In the genomic region with DNA sequence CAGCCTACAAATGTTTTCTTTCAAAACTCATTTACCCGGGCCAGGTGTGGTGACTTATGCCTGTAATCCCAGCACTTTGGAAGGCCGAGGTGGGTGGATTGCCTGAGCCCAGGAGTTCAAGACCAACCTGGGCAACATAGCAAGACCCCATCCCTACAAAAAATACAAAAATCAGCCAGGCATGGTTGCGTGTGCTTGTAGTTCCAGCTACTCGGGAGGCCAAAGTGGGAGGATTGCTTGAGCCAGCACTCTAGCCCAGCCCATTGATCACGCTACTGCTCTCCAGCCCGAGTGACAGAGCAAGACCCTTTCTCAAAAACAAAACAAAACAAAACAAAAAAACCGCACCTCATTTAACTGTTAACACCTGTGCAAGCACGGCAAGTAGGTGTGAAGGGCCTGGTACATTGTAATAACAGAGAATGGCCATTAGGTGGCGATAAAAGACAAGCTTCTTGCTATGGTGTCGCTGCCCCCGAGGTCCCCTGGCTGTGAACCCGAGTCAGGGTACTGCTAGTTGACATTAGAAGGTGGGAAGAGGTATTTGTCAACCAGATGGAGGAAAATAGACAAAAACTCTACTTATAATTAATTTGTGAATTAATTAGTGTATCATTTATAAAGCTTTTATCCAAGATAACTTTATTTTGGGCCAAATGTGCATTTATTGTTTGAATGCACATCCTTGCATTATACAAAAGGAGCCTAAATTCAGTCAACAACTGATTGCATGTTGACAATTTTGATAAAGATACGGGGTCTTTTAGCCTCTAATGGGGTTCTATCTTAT, we compare ENCODE assay signal across 9 cellular contexts.
DNase-seq lines count a peak whose midpoint lies in the region; ATAC-seq and TF ChIP-seq lines count a peak whose summit lies in the region.
"Had no signal": no experiment of that assay in that cellular context is flagged by ENCODE, and none has a peak within 500 bp of the region (broad histone marks: within the 10 kb centered on the region; RNA-seq: fewer than 3 reads in every experiment).

No MANE protein-coding gene starts in this region.

- H3K27me3 Mint-ChIP-seq in Calu3 (ENCODE audit: unreplicated experiment) (no peaks in the 10 kb centered on the region), progenitor cell of endocrine pancreas (peaks cover 7% of the 10 kb centered on the region)

- H3K4me1 Mint-ChIP-seq in Calu3 (ENCODE audit: low read depth, unreplicated experiment) (no peaks in the 10 kb centered on the region), progenitor cell of endocrine pancreas (ENCODE audit: low read depth) (no peaks in the 10 kb centered on the region)

- no peaks in the 10 kb centered on the region for H3K36me3 ChIP-seq in MG63

- H3K36me3 Mint-ChIP-seq in Calu3 (ENCODE audit: insufficient read depth, unreplicated experiment) (no peaks in the 10 kb centered on the region), progenitor cell of endocrine pancreas (ENCODE audit: insufficient read depth) (no peaks in the 10 kb centered on the region)

- intact Hi-C loops in Calu3 (cut with micrococcal nuclease; ENCODE audit: unreplicated experiment): loop anchor here (1.0 to 2.0 kb wide), 2 partner anchors 113 to 197 kb away; no protein-coding TSS in a partner anchor
- intact Hi-C loops in head of caudate nucleus (cut with DNase I): loop anchor here (5.0 kb wide), 1 partner anchor 199 kb away; no protein-coding TSS in a partner anchor

- ATAC-seq in GM21515 (IDR thresholded peaks at IDR 0.05; ENCODE audit: unreplicated experiment) (peak; percentile 74), HG03521 (IDR thresholded peaks at IDR 0.05; ENCODE audit: unreplicated experiment) (no peak)

- no peaks in the 10 kb centered on the region for H3K9me3 ChIP-seq in MG63

- no peaks in the 10 kb centered on the region for H3K9me3 Mint-ChIP-seq in Calu3 (ENCODE audit: low read depth, unreplicated experiment)
- no peaks in the 10 kb centered on the region for H3K9me3 Mint-ChIP-seq in progenitor cell of endocrine pancreas (ENCODE audit: low read depth)
- H3K9me3 Mint-ChIP-seq: T-helper 1 cell treated with Interleukin-12 subunit alpha and Interleukin-12 subunit beta and Interleukin-4 antibody, amounts not matched to agents 30 μg/mL and 1 μg/mL, for 36 hours had no signal

- no TSS peak for BruUV-seq in Calu3 (replicated peaks; lab: Mats Ljungman, UMichigan)

- TF ChIP-seq CTCF in Calu3 (IDR thresholded peaks at IDR 0.05; ENCODE audit: unreplicated experiment): peak; percentile 87
- TF ChIP-seq CTCF in RWPE1 (conservative IDR thresholded peaks at IDR 0.05; ENCODE audit: low read depth): peak; percentile 90
- TF ChIP-seq CTCF in progenitor cell of endocrine pancreas (IDR thresholded peaks at IDR 0.05; ENCODE audit: unreplicated experiment): peak; percentile 92

- POLR2A ChIA-PET in RWPE1 (lab: Yijun Ruan, JAX; ENCODE audit: low non-redundant PET): no interaction called here

- peak; percentile 61 for DNase-seq in Calu3
- peak; percentile 50 for DNase-seq in MG63
- peak; percentile 80 for DNase-seq in RWPE1 (ENCODE audit: low spot score)
- DNase-seq in activated naive CD4-positive, alpha-beta T cell treated with anti-CD3 and anti-CD28 coated beads, Interleukin-2, amount 50 U/mL, for 16 hours: peak; percentile 33
- DNase-seq in head of caudate nucleus: peak in 40 of 42 donors; percentile 33 to 87 (median 62)
- peak; percentile 55 for DNase-seq in progenitor cell of endocrine pancreas (ENCODE audit: low spot score, unreplicated experiment)

- H3K27ac Mint-ChIP-seq in Calu3 (ENCODE audit: unreplicated experiment) (no peak overlapping the region), progenitor cell of endocrine pancreas (no peak overlapping the region)
- H3K27ac Mint-ChIP-seq: T-helper 1 cell treated with Interleukin-12 subunit alpha and Interleukin-12 subunit beta and Interleukin-4 antibody, amounts not matched to agents 30 μg/mL and 1 μg/mL, for 36 hours had no signal

- peaks cover 10% of the 10 kb centered on the region; the same call in 1 of the 2 replicates for H3K27me3 ChIP-seq in MG63

- CTCF ChIA-PET in Calu3 (lab: Charles Lee): interaction anchor here (0.6 to 2.1 kb wide), 5 partner anchors 9 to 199 kb away, joined by 3 to 7 read pairs (median 4); no protein-coding TSS in a partner anchor
- CTCF ChIA-PET in RWPE1 (lab: Yijun Ruan, JAX): interaction anchor here (0.6 to 1.4 kb wide), 24 partner anchors 15 to 1800 kb away, joined by 3 to 10 read pairs (median 4); no protein-coding TSS in a partner anchor

- H3K27ac ChIP-seq in RWPE1: no peak overlapping the region

- no peak overlapping the region for H3K4me3 ChIP-seq in MG63

- H3K4me3 Mint-ChIP-seq in Calu3 (ENCODE audit: low read depth, unreplicated experiment): no peak overlapping the region
- H3K4me3 Mint-ChIP-seq in progenitor cell of endocrine pancreas (ENCODE audit: low read depth): no peak overlapping the region
- H3K4me3 Mint-ChIP-seq: T-helper 1 cell treated with Interleukin-12 subunit alpha and Interleukin-12 subunit beta and Interleukin-4 antibody, amounts not matched to agents 30 μg/mL and 1 μg/mL, for 36 hours had no signal
